ENCODE assay signal across 10 cellular contexts in genomic region chr14:59920378-59920683, GRCh38. TPM values are rescaled to one million over a fixed set of nuclear protein-coding genes. Genes with fewer than 3 reads are reported as not detected.
DNase-seq lines count a peak whose midpoint lies in the region; ATAC-seq lines count a peak whose summit lies in the region.
"Had no signal": no experiment of that assay in that cellular context is flagged by ENCODE, and none has a peak within 500 bp of the region (broad histone marks: within the 10 kb centered on the region; RNA-seq: fewer than 3 reads in every experiment).

No MANE protein-coding gene starts in this region.

- H3K4me1 ChIP-seq in HUES64 (ENCODE audit: insufficient read depth, low read length) (peaks cover 6% of the 10 kb centered on the region; the same call in 1 of the 2 replicates), right cardiac atrium (ENCODE audit: control insufficient read depth, insufficient read depth, low read length) (no peaks in the 10 kb centered on the region)

- DNase-seq in activated naive CD8-positive, alpha-beta T cell treated with anti-CD3 and anti-CD28 coated beads for 36 hours: no peak
- DNase-seq in left colon (peak in 1 of 2 donors; percentile 34), ureter (ENCODE audit: low spot score) (no peak), right cardiac atrium (no peak)
- DNase-seq in stimulated activated effector memory CD8-positive, alpha-beta T cell treated with anti-CD3 and anti-CD28 coated beads, Interleukin-12 subunit alpha, Interleukin-12 subunit beta, amount 100 ng/mL, for 72 hours (ENCODE audit: low spot score in 2 of 2): no peak
- DNase-seq: effector memory CD8-positive, alpha-beta T cell had no signal

- peak overlapping the region; percentile 61 for H3K9ac ChIP-seq in HUES64 (ENCODE audit: low read depth, low read length)

- peaks cover 4% of the 10 kb centered on the region for H3K4me1 Mint-ChIP-seq in activated naive CD8-positive, alpha-beta T cell treated with anti-CD3 and anti-CD28 coated beads for 36 hours
- peaks cover 6% of the 10 kb centered on the region for H3K4me1 Mint-ChIP-seq in stimulated activated effector memory CD8-positive, alpha-beta T cell treated with anti-CD3 and anti-CD28 coated beads, Interleukin-12 subunit alpha, Interleukin-12 subunit beta, amount 100 ng/mL, for 72 hours

- H3K27ac Mint-ChIP-seq in activated naive CD8-positive, alpha-beta T cell treated with anti-CD3 and anti-CD28 coated beads for 36 hours: no peak overlapping the region
- no peak overlapping the region for H3K27ac Mint-ChIP-seq in stimulated activated effector memory CD8-positive, alpha-beta T cell treated with anti-CD3 and anti-CD28 coated beads, Interleukin-12 subunit alpha, Interleukin-12 subunit beta, amount 100 ng/mL, for 72 hours
- H3K27ac Mint-ChIP-seq: effector memory CD8-positive, alpha-beta T cell had no signal

- no peak overlapping the region for H3K27ac ChIP-seq in HUES64 (ENCODE audit: low read depth, low read length)
- H3K27ac ChIP-seq in right cardiac atrium (ENCODE audit: low read length): no peak overlapping the region
- H3K27ac ChIP-seq: left lung had no signal

- H3K9me3 ChIP-seq in HUES64 (ENCODE audit: insufficient read depth, low read depth, low read length) (no peaks in the 10 kb centered on the region), right cardiac atrium (ENCODE audit: control insufficient read depth, low read length) (no peaks in the 10 kb centered on the region)
- H3K9me3 ChIP-seq: left lung had no signal

- peaks cover 3% of the 10 kb centered on the region for H3K27me3 Mint-ChIP-seq in activated naive CD8-positive, alpha-beta T cell treated with anti-CD3 and anti-CD28 coated beads for 36 hours

- H3K36me3 ChIP-seq in HUES64 (ENCODE audit: insufficient read depth, low read length): no peaks in the 10 kb centered on the region
- H3K36me3 ChIP-seq: left lung had no signal

- 48% methylated on average over 1 of the region's 1 CpG for WGBS in HUES64
- 61% methylated on average over 1 of the region's 1 CpG for WGBS in right cardiac atrium

- peak overlapping the region; percentile 56 for H3K4me3 Mint-ChIP-seq in activated naive CD8-positive, alpha-beta T cell treated with anti-CD3 and anti-CD28 coated beads for 36 hours
- peak overlapping the region; percentile 51 for H3K4me3 Mint-ChIP-seq in stimulated activated effector memory CD8-positive, alpha-beta T cell treated with anti-CD3 and anti-CD28 coated beads, Interleukin-12 subunit alpha, Interleukin-12 subunit beta, amount 100 ng/mL, for 72 hours

- H3K27me3 ChIP-seq in HUES64 (ENCODE audit: insufficient read depth, low read length) (peaks cover 5% of the 10 kb centered on the region; the same call in 1 of the 2 replicates), right cardiac atrium (ENCODE audit: control insufficient read depth, insufficient read depth) (no peaks in the 10 kb centered on the region)

- ATAC-seq in left colon (peak; percentile 89), GM19397 (IDR thresholded peaks at IDR 0.05; ENCODE audit: unreplicated experiment) (no peak), right cardiac atrium (no peak)
- ATAC-seq in stimulated activated effector memory CD8-positive, alpha-beta T cell treated with anti-CD3 and anti-CD28 coated beads, Interleukin-12 subunit alpha, Interleukin-12 subunit beta, amount 100 ng/mL, for 72 hours: no peak

- intact Hi-C loops in left colon (cut with DNase I, micrococcal nuclease) (no loop called here), right cardiac atrium (cut with DNase I) (no loop called here)

- H3K9me3 Mint-ChIP-seq in activated naive CD8-positive, alpha-beta T cell treated with anti-CD3 and anti-CD28 coated beads for 36 hours: no peaks in the 10 kb centered on the region
- no peaks in the 10 kb centered on the region for H3K9me3 Mint-ChIP-seq in stimulated activated effector memory CD8-positive, alpha-beta T cell treated with anti-CD3 and anti-CD28 coated beads, Interleukin-12 subunit alpha, Interleukin-12 subunit beta, amount 100 ng/mL, for 72 hours
- H3K9me3 Mint-ChIP-seq: effector memory CD8-positive, alpha-beta T cell had no signal

- H3K4me3 ChIP-seq in HUES64 (ENCODE audit: low read length): peak overlapping the region; percentile 83
- H3K4me3 ChIP-seq in right cardiac atrium (ENCODE audit: low read length): no peak overlapping the region

- no peaks in the 10 kb centered on the region for H3K36me3 Mint-ChIP-seq in activated naive CD8-positive, alpha-beta T cell treated with anti-CD3 and anti-CD28 coated beads for 36 hours
- no peaks in the 10 kb centered on the region for H3K36me3 Mint-ChIP-seq in stimulated activated effector memory CD8-positive, alpha-beta T cell treated with anti-CD3 and anti-CD28 coated beads, Interleukin-12 subunit alpha, Interleukin-12 subunit beta, amount 100 ng/mL, for 72 hours

RNA-seq across cellular contexts. Expression of gene LRRC9, which starts 0.4 kb away (rescaled TPM):
- polyA plus RNA-seq in HUES64 (2013, experiment 1 of 2): 1.8 TPM
- polyA plus RNA-seq in HUES64 (2013, experiment 2 of 2): 0.89 TPM
- under 1 TPM; 0.56 to 0.66 TPM for total RNA-seq in activated naive CD8-positive, alpha-beta T cell treated with anti-CD3 and anti-CD28 coated beads for 36 hours
- total RNA-seq in left colon (under 1 TPM; 0.06 to 0.34 TPM), ureter (0.08 TPM), right cardiac atrium (under 1 TPM in 1 of 4 donors, not detected in 3; 0.18 TPM)
- 0.07 TPM for polyA plus RNA-seq in right cardiac atrium
- total RNA-seq: SK-MEL-5 had no signal

RNA-seq across cellular contexts. Expression of gene RTN1, which starts 49.8 kb away (rescaled TPM):
- polyA plus RNA-seq in HUES64 (2013, experiment 1 of 2): 2.4 TPM
- 3.4 TPM for polyA plus RNA-seq in HUES64 (2013, experiment 2 of 2)
- not detected for total RNA-seq in activated naive CD8-positive, alpha-beta T cell treated with anti-CD3 and anti-CD28 coated beads for 36 hours
- total RNA-seq in left colon (1 to 10 TPM; 1.5 to 4.3 TPM), ureter (5.2 TPM), right cardiac atrium (1 to 10 TPM; 2.8 to 3.2 (median 3.0) TPM)
- 1.1 TPM for polyA plus RNA-seq in right cardiac atrium
- total RNA-seq: SK-MEL-5 had no signal
